In genomic region chr6:158519354-158519753, GRCh38 we compare ENCODE assay signal across 28 cellular contexts.
"Had no signal": no experiment of that assay in that cellular context is flagged by ENCODE, and none has a peak within 500 bp of the region (broad histone marks: within the 10 kb centered on the region; RNA-seq: fewer than 3 reads in every experiment).

No MANE protein-coding gene starts in this region.

- H3K4me3 Mint-ChIP-seq: activated CD4-positive, alpha-beta memory T cell treated with anti-CD3 and anti-CD28 coated beads for 36 hours had no signal

- H2AFZ ChIP-seq: parathyroid adenoma had no signal

- DNase-seq: activated CD4-positive, alpha-beta memory T cell treated with anti-CD3 and anti-CD28 coated beads for 36 hours; activated CD4-positive, alpha-beta T cell treated with anti-CD3 and anti-CD28 coated beads, Interleukin-2, amount 10 ng/mL, durations not matched to agents 24 days and 14 days; activated CD4-positive, CD25-positive, alpha-beta regulatory T cell treated with anti-CD3 and anti-CD28 coated beads, Interleukin-2, amount 50 U/mL, for 72 hours; activated gamma-delta T cell treated with Interleukin-2 at 50 U/mL for 16 hours; activated naive CD4-positive, alpha-beta T cell treated with anti-CD3 and anti-CD28 coated beads, Interleukin-2, amount 50 U/mL, for 16 hours; activated T-cell treated with anti-CD3 and anti-CD28 coated beads, Interleukin-2, amount 50 U/mL, for 4 hours; amniotic stem cell; central memory CD4-positive, alpha-beta T cell; immature natural killer cell; kidney; left colon; midbrain; naive thymus-derived CD4-positive, alpha-beta T cell; occipital lobe; right cardiac atrium; stimulated activated CD4-positive, alpha-beta T cell treated with anti-CD3 and anti-CD28 coated beads, Interleukin-4, amount 100 ng/mL, for 1 hour; T-helper 9 cell; thyroid gland; WERI-Rb-1 had no signal

- H3K9ac ChIP-seq: parathyroid adenoma had no signal

- H3K27me3 ChIP-seq: vagina had no signal

- H3K9me3 ChIP-seq: gastroesophageal sphincter, thyroid gland, upper lobe of left lung, vagina had no signal

- H3K9me3 Mint-ChIP-seq: activated CD4-positive, alpha-beta memory T cell treated with anti-CD3 and anti-CD28 coated beads for 36 hours; activated CD4-positive, alpha-beta T cell treated with anti-CD3 and anti-CD28 coated beads, Interleukin-2, amount 10 ng/mL, durations not matched to agents 24 days and 14 days; activated T-cell treated with anti-CD3 and anti-CD28 coated beads, Interleukin-2, amount 50 U/mL, for 4 hours; activated T-helper 17 cell treated with anti-CD3 and anti-CD28 coated beads, Interleukin-2, amount 50 U/mL, for 72 hours; immature natural killer cell; stimulated activated naive CD8-positive, alpha-beta T cell treated with anti-CD3 and anti-CD28 coated beads, Interleukin-15, Interleukin-2, amounts not matched to agents 100 ng/mL and 50 ng/mL, for 24 hours had no signal

- H3K27ac Mint-ChIP-seq: stimulated activated naive CD8-positive, alpha-beta T cell treated with anti-CD3 and anti-CD28 coated beads, Interleukin-15, Interleukin-2, amounts not matched to agents 100 ng/mL and 50 ng/mL, for 24 hours had no signal

- H3K27ac ChIP-seq: gastroesophageal sphincter, parathyroid adenoma, thyroid gland, upper lobe of left lung, vagina, WERI-Rb-1 had no signal

- H3K79me2 ChIP-seq: parathyroid adenoma had no signal

- FAIRE-seq: astrocyte, endothelial cell of umbilical vein, kidney, TTC549 had no signal

- H3K4me1 ChIP-seq: parathyroid adenoma had no signal

- H3K36me3 ChIP-seq: gastroesophageal sphincter, thyroid gland, upper lobe of left lung, vagina, WERI-Rb-1 had no signal

- H3K36me3 Mint-ChIP-seq: activated CD4-positive, alpha-beta memory T cell treated with anti-CD3 and anti-CD28 coated beads for 36 hours; immature natural killer cell had no signal

- H3K4me3 ChIP-seq: gastroesophageal sphincter, thyroid gland, upper lobe of left lung, vagina had no signal
